Comparison of ENCODE assay signal across 18 cellular contexts in the genomic region with DNA sequence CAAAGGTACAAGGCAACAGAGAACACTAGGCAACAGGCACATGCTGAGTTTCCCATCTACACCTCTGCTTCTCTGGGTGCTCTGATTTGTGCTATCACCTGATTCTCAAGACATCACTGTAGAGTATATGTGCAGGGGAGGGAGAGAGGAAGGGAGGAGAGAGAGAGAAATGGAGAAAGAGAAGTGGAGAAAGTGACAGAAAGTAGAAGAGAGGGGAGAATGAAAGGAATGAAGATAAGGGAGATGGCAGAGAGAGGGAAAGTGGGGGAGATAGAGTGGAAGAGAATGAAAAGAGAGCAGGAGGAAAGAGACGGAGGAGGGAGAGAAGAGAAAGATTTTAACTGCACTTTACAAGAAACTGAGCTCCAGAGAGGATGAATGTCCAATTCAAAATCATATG.
A peak's percentile ranks its signal among the peaks of the same experiment; 100 is the strongest.
DNase-seq lines count a peak whose midpoint lies in the region; ATAC-seq and TF ChIP-seq lines count a peak whose summit lies in the region.
"Had no signal": no experiment of that assay in that cellular context is flagged by ENCODE, and none has a peak within 500 bp of the region (broad histone marks: within the 10 kb centered on the region; RNA-seq: fewer than 3 reads in every experiment).

No MANE protein-coding gene starts in this region.

- no peak overlapping the region for H2BK120ac ChIP-seq in trophoblast cell (ENCODE audit: insufficient read depth, low read length, poor library complexity)

- H3K36me3 Mint-ChIP-seq in nephron (ENCODE audit: low read depth), result peaks cover 4% of the 10 kb centered on the region
- H3K36me3 Mint-ChIP-seq: CD4-positive, CD25-positive, alpha-beta regulatory T cell; CD8-positive, alpha-beta T cell had no signal

- no peak overlapping the region for H2BK12ac ChIP-seq in trophoblast cell (ENCODE audit: low read length)

- ATAC-seq in GM21515 (IDR thresholded peaks at IDR 0.05; ENCODE audit: unreplicated experiment), result no peak
- ATAC-seq: CD8-positive, alpha-beta T cell; GM12878 had no signal

- H3K36me3 ChIP-seq in HEK293 (ENCODE audit: control insufficient read depth in 2 of 2, insufficient read depth in 1 of 2, low read length in 2 of 2), result no peaks in the 10 kb centered on the region
- no peaks in the 10 kb centered on the region for H3K36me3 ChIP-seq in SJCRH30
- H3K36me3 ChIP-seq in trophoblast cell (ENCODE audit: control insufficient read depth in 1 of 2, insufficient read depth in 2 of 2, low read length in 2 of 2), result no peaks in the 10 kb centered on the region
- H3K36me3 ChIP-seq: BLaER1 had no signal

- peaks cover 4% of the 10 kb centered on the region for H3K27me3 Mint-ChIP-seq in nephron (ENCODE audit: low read depth)

- H2AK5ac ChIP-seq in trophoblast cell (ENCODE audit: low read length), result no peak overlapping the region

- no peak overlapping the region for H3K4me3 ChIP-seq in HEK293 (ENCODE audit: low read depth, low read length)
- H3K4me3 ChIP-seq in SJCRH30, result no peak overlapping the region
- no peak overlapping the region for H3K4me3 ChIP-seq in trophoblast cell (ENCODE audit: low read depth, low read length)
- H3K4me3 ChIP-seq: BLaER1, GM12878, GM23338 had no signal

- no peak overlapping the region for H4K8ac ChIP-seq in trophoblast cell (ENCODE audit: low read depth, low read length)

- no peaks in the 10 kb centered on the region for H3K79me1 ChIP-seq in trophoblast cell (ENCODE audit: low read length)

- H3K27me3 ChIP-seq in SJCRH30 (no peaks in the 10 kb centered on the region), trophoblast cell (ENCODE audit: insufficient read depth, low read length) (no peaks in the 10 kb centered on the region)
- H3K27me3 ChIP-seq: BLaER1 had no signal

- H3K4me1 ChIP-seq in HEK293 (ENCODE audit: control insufficient read depth, insufficient read depth, low read length) (no peaks in the 10 kb centered on the region), SJCRH30 (peaks cover 12% of the 10 kb centered on the region), trophoblast cell (ENCODE audit: control insufficient read depth in 1 of 2, insufficient read depth in 2 of 2, low read length in 2 of 2) (peaks cover 0 to 7% of the 10 kb centered on the region in 2 experiments)
- H3K4me1 ChIP-seq: BLaER1, Caco-2 had no signal

- H3K9me3 Mint-ChIP-seq in nephron, result peaks cover 19% of the 10 kb centered on the region

- no peak overlapping the region for H2AFZ ChIP-seq in trophoblast cell (ENCODE audit: insufficient read depth, low read length, poor library complexity)
- H2AFZ ChIP-seq: GM23338 had no signal

- H3K9ac ChIP-seq in trophoblast cell (ENCODE audit: low read length), result no peak overlapping the region
- H3K9ac ChIP-seq: BLaER1 had no signal

- no peak overlapping the region for H3K23ac ChIP-seq in trophoblast cell (ENCODE audit: low read length)

- peaks cover 36% of the 10 kb centered on the region for H3K4me1 Mint-ChIP-seq in nephron
- H3K4me1 Mint-ChIP-seq: B cell; CD4-positive, CD25-positive, alpha-beta regulatory T cell; GM23338; H9 had no signal

- POLR2A ChIA-PET in HEK293 (lab: Yijun Ruan, JAX), result no interaction called here

- H3K4ac ChIP-seq in trophoblast cell (ENCODE audit: low read depth, low read length), result no peak overlapping the region

- no peak overlapping the region for H3K27ac ChIP-seq in HEK293 (ENCODE audit: extremely low read depth, low read depth, low read length)
- H3K27ac ChIP-seq in SJCRH30, result peak overlapping the region; percentile 24
- no peak overlapping the region for H3K27ac ChIP-seq in trophoblast cell (ENCODE audit: low read depth, low read length)
- H3K27ac ChIP-seq: BLaER1, C4-2B had no signal

- DNase-seq in SJCRH30 (no peak), trophoblast cell (no peak), GM10266 (ENCODE audit: extremely low spot score) (no peak)
- DNase-seq: Caco-2; CD4-positive, CD25-positive, alpha-beta regulatory T cell; CD8-positive, alpha-beta T cell; DMS153; DND-41; HFFc6 had no signal

- no peak overlapping the region for H2BK5ac ChIP-seq in trophoblast cell (ENCODE audit: low read depth, low read length, poor library complexity)

- no peak overlapping the region for H4K91ac ChIP-seq in trophoblast cell (ENCODE audit: low read depth, low read length)

- no peak overlapping the region for H3K4me3 Mint-ChIP-seq in nephron
- H3K4me3 Mint-ChIP-seq: B cell; CD4-positive, CD25-positive, alpha-beta regulatory T cell; CD8-positive, alpha-beta T cell; GM23338; H9; HFFc6 had no signal

- no peak overlapping the region for H3K18ac ChIP-seq in trophoblast cell (ENCODE audit: low read length)

- H3K9me3 ChIP-seq in HEK293 (ENCODE audit: control insufficient read depth, insufficient read depth, low read depth, low read length) (no peaks in the 10 kb centered on the region), SJCRH30 (replicated peaks) (peaks cover 20% of the 10 kb centered on the region), trophoblast cell (ENCODE audit: insufficient read depth, low read depth, low read length) (peaks cover 9% of the 10 kb centered on the region)

- H3K27ac Mint-ChIP-seq in nephron, result peak overlapping the region in 2 of 3 experiments; percentile 5 to 35
- H3K27ac Mint-ChIP-seq: B cell; CD4-positive, CD25-positive, alpha-beta regulatory T cell; CD8-positive, alpha-beta T cell; GM23338; H9; HFFc6 had no signal

- TF ChIP-seq CTCF in HEK293 (tag by site-specific recombination; IDR thresholded peaks at IDR 0.05) (no peak), nephron (IDR thresholded peaks at IDR 0.05; ENCODE audit: unreplicated experiment in 3 of 3) (no peak), GM10266 (IDR thresholded peaks at IDR 0.05; ENCODE audit: control insufficient read depth, insufficient read depth, low read depth, missing control alignments) (no peak)

- no peak overlapping the region for H4K12ac ChIP-seq in trophoblast cell (ENCODE audit: low read depth, low read length)

- CTCF ChIA-PET in HEK293 (lab: Yijun Ruan, JAX), result interaction anchor here (0.6 to 1.2 kb wide), 9 partner anchors 11 to 801 kb away, joined by 3 to 4 read pairs (median 4); no protein-coding TSS in a partner anchor

- no peak overlapping the region for H3K14ac ChIP-seq in trophoblast cell (ENCODE audit: low read length)

- H3K79me2 ChIP-seq in trophoblast cell (ENCODE audit: control insufficient read depth, insufficient read depth, low read length, poor library complexity), result no peaks in the 10 kb centered on the region

- H3K4me2 ChIP-seq in trophoblast cell (ENCODE audit: low read length), result no peak overlapping the region
- H3K4me2 ChIP-seq: BLaER1, GM23338 had no signal

- no CpG with 5 or more reads among the region's 1 CpG for WGBS in trophoblast cell (ENCODE audit: extremely low coverage, insufficient coverage, insufficient read length)

TF ChIP-seq in HEK293, 187 proteins besides CTCF, POLR2A, EP300 and RAD21:
- TF ChIP-seq ZNF433 (tag by site-specific recombination; IDR thresholded peaks at IDR 0.05; ENCODE audit: low read depth) (no peak), PRDM1 (tag by site-specific recombination; IDR thresholded peaks at IDR 0.05) (peak; percentile 91)
